Comparison of ENCODE assay signal across 21 cellular contexts in genomic region chr18:615773-616172, GRCh38. TPM values are rescaled to one million over a fixed set of nuclear protein-coding genes. Genes with fewer than 3 reads are reported as not detected.
DNase-seq lines count a peak whose midpoint lies in the region; ATAC-seq and TF ChIP-seq lines count a peak whose summit lies in the region.
"Had no signal": no experiment of that assay in that cellular context is flagged by ENCODE, and none has a peak within 500 bp of the region (broad histone marks: within the 10 kb centered on the region; RNA-seq: fewer than 3 reads in every experiment).

No MANE protein-coding gene starts in this region.

- DNase-seq in DMS53 (lab: John Stamatoyannopoulos, UW) (peak; percentile 53), DMS53 treated with DMSO at 0.1 percent for 48 hours (lab: John Stamatoyannopoulos, UW; ENCODE audit: unreplicated experiment) (no peak), adipocyte (ENCODE audit: low read depth) (peak; percentile 4), left ventricle myocardium superior (no peak), stomach (peak; percentile 28), NCI-H1694 treated with DMSO at 0.1 percent for 48 hours (lab: John Stamatoyannopoulos, UW) (no peak), KBM-7 (no peak)
- DNase-seq: activated B cell treated with CpG ODN at 0.5 μM for 24 hours; activated CD4-positive, alpha-beta memory T cell treated with anti-CD3 and anti-CD28 coated beads for 36 hours; activated gamma-delta T cell; PC-9; stimulated activated CD4-positive, alpha-beta T cell treated with anti-CD3 and anti-CD28 coated beads, Interleukin-2, amount 100 ng/mL, for 48 hours had no signal

- no peak overlapping the region for H3K4me3 ChIP-seq in adipocyte (ENCODE audit: low read length)
- H3K4me3 ChIP-seq in stomach = no peak overlapping the region
- H3K4me3 ChIP-seq: cardiac muscle cell, PC-9, skin epidermis had no signal

- no peak for TF ChIP-seq CTCF in stomach (IDR thresholded peaks at IDR 0.05)

- in situ Hi-C loops in KBM-7 (cut with MboI; ENCODE audit: low pct_unique_long_range_greater_than_20kb, low sequenced_read_pairs) = no loop called here

- H3K27me3 ChIP-seq in adipocyte (replicated peaks; ENCODE audit: control insufficient read depth, insufficient read depth, low read length) (no peaks in the 10 kb centered on the region), stomach (no peaks in the 10 kb centered on the region)
- H3K27me3 ChIP-seq: cardiac muscle cell had no signal

- H3K9me3 ChIP-seq in adipocyte (ENCODE audit: control insufficient read depth, low read length) = no peaks in the 10 kb centered on the region
- H3K9me3 ChIP-seq in stomach = no peaks in the 10 kb centered on the region

- H3K36me3 ChIP-seq in adipocyte (ENCODE audit: control insufficient read depth, insufficient read depth, low read length, severe bottlenecking) (no peaks in the 10 kb centered on the region), stomach (no peaks in the 10 kb centered on the region)
- H3K36me3 ChIP-seq: cardiac muscle cell had no signal

- ATAC-seq in left ventricle myocardium superior (peak; percentile 67), GM18861 (IDR thresholded peaks at IDR 0.05; ENCODE audit: unreplicated experiment) (no peak)

- no peak for TF ChIP-seq POLR2A in stomach (IDR thresholded peaks at IDR 0.05)

- no peak overlapping the region for H3K27ac ChIP-seq in stomach
- H3K27ac ChIP-seq: 22Rv1, cardiac muscle cell, PC-9 had no signal

- TF ChIP-seq EP300 in stomach (IDR thresholded peaks at IDR 0.05) = no peak

- intact Hi-C loops in left ventricle myocardium superior (cut with micrococcal nuclease) (loop anchor here (5.0 kb wide), 1 partner anchor 328 kb away; no protein-coding TSS in a partner anchor), stomach (cut with DNase I; ENCODE audit: low total_unique reads) (loop anchor here (5.0 kb wide), 1 partner anchor 328 kb away; no protein-coding TSS in a partner anchor)

- H3K4me1 ChIP-seq in adipocyte (ENCODE audit: control insufficient read depth, insufficient read depth, low read length) = peaks cover 3% of the 10 kb centered on the region
- peaks cover 0 to 11% (median 3%) of the 10 kb centered on the region in 4 donors for H3K4me1 ChIP-seq in stomach

- 30 to 55% (median 50%) methylated on average over 4 of the region's 4 CpGs for WGBS in stomach, 5 donors

- no peak overlapping the region for H3K9ac ChIP-seq in adipocyte (ENCODE audit: low read length)

RNA-seq across cellular contexts. Expression of gene CLUL1, which starts 19.0 kb away (rescaled TPM):
- total RNA-seq in left ventricle myocardium superior (not detected), stomach (10 to 100 TPM in 1 of 5 donors, 1 to 10 TPM in 1, not detected in 3; 3.9 to 10.4 TPM)
- 1 to 10 TPM; 1.1 to 2.9 (median 1.2) TPM for polyA plus RNA-seq in stomach
- total RNA-seq: activated B cell treated with CpG ODN at 0.5 μM for 24 hours; activated CD4-positive, alpha-beta memory T cell treated with anti-CD3 and anti-CD28 coated beads for 36 hours; dermis microvascular lymphatic vessel endothelial cell; endothelial cell of umbilical vein; PC-9 had no signal
- polyA plus RNA-seq: endothelial cell of umbilical vein had no signal

RNA-seq across cellular contexts. Expression of gene CETN1, which starts 35.6 kb away (rescaled TPM):
- not detected for total RNA-seq in left ventricle myocardium superior
- not detected for total RNA-seq in stomach
- polyA plus RNA-seq in stomach = not detected
- total RNA-seq: activated B cell treated with CpG ODN at 0.5 μM for 24 hours; activated CD4-positive, alpha-beta memory T cell treated with anti-CD3 and anti-CD28 coated beads for 36 hours; Calu3; cardiac muscle cell; dermis microvascular lymphatic vessel endothelial cell; endothelial cell of umbilical vein; kidney epithelial cell; PC-9; ureter had no signal
- polyA plus RNA-seq: cardiac muscle cell, endothelial cell of umbilical vein had no signal

RNA-seq across cellular contexts. Expression of gene TYMS, which starts 41.7 kb away (rescaled TPM):
- total RNA-seq in left ventricle myocardium superior = 3.8 TPM
- total RNA-seq in stomach = 10 to 100 TPM in 1 of 5 donors, 1 to 10 TPM in 4; 1.2 to 17.1 (median 7.6) TPM
- polyA plus RNA-seq in stomach = 10 to 100 TPM in 2 of 3 donors, 1 to 10 TPM in 1; 5.3 to 17.0 (median 15.8) TPM

Comparison
In these comparisons a context has a peak if more than half of its experiments do, and no peak if none do; other contexts are left out.
1. DNase-seq: peak in DMS53 (single experiment), adipocyte (single experiment) and stomach (single experiment); none in DMS53 treated with DMSO at 0.1 percent for 48 hours (single experiment), left ventricle myocardium superior (single experiment), NCI-H1694 treated with DMSO at 0.1 percent for 48 hours (single experiment) and KBM-7 (single experiment).